Comparison of ENCODE assay signal across 26 cellular contexts in genomic region chr7:154856737-154857136, GRCh38.
"Had no signal": no experiment of that assay in that cellular context is flagged by ENCODE, and none has a peak within 500 bp of the region (broad histone marks: within the 10 kb centered on the region; RNA-seq: fewer than 3 reads in every experiment).

No MANE protein-coding gene starts in this region.

- H3K4me3 Mint-ChIP-seq: naive thymus-derived CD8-positive, alpha-beta T cell; nephron progenitor cell; stimulated activated memory B cell treated with anti-CD40 and anti-IgM and Interleukin-4, amounts not matched to agents 10 μg/mL and 1 μg/mL and 100 μg/mL, for 72 hours; type B pancreatic cell had no signal

- ATAC-seq: foreskin keratinocyte; gastroesophageal sphincter; heart left ventricle; left lung; lower lobe of right lung; naive thymus-derived CD8-positive, alpha-beta T cell; stimulated activated memory B cell treated with anti-CD40 and anti-IgM and Interleukin-4, amounts not matched to agents 10 μg/mL and 1 μg/mL and 100 μg/mL, for 72 hours; stimulated activated naive CD8-positive, alpha-beta T cell treated with anti-CD3 and anti-CD28 coated beads, Interleukin-15, Interleukin-2, amounts not matched to agents 100 U/mL and 50 U/mL, for 24 hours had no signal

- H3K36me3 Mint-ChIP-seq: naive thymus-derived CD8-positive, alpha-beta T cell; stimulated activated memory B cell treated with anti-CD40 and anti-IgM and Interleukin-4, amounts not matched to agents 10 μg/mL and 1 μg/mL and 100 μg/mL, for 72 hours; type B pancreatic cell had no signal

- H3K4me1 ChIP-seq: esophagus muscularis mucosa, foreskin keratinocyte, gastroesophageal sphincter, heart left ventricle, left lung, lower lobe of right lung, prostate gland, right atrium auricular region, spleen, testis, tibial artery had no signal

- H3K9me3 ChIP-seq: gastroesophageal sphincter, lower lobe of right lung, prostate gland, testis, tibial artery had no signal

- DNase-seq: dermis blood vessel endothelial cell; effector memory CD4-positive, alpha-beta T cell; foreskin keratinocyte; heart left ventricle; kidney; left lung; lower lobe of right lung; naive thymus-derived CD8-positive, alpha-beta T cell; nephron progenitor cell; nucleus accumbens; spleen; stimulated activated CD4-positive, alpha-beta T cell treated with anti-CD3 and anti-CD28 coated beads, Interleukin-4, amount 100 ng/mL, for 4 hours; stimulated activated naive CD8-positive, alpha-beta T cell treated with anti-CD3 and anti-CD28 coated beads, Interleukin-15, Interleukin-2, amounts not matched to agents 100 U/mL and 50 U/mL, for 24 hours; substantia nigra; testis had no signal

- H3K79me2 ChIP-seq: hepatocyte had no signal

- H3K27ac ChIP-seq: coronary artery, esophagus muscularis mucosa, foreskin keratinocyte, gastroesophageal sphincter, heart left ventricle, hepatocyte, left lung, lower lobe of right lung, prostate gland, right atrium auricular region, skin epidermis, spleen, testis, tibial artery had no signal

- H3K4me2 ChIP-seq: hepatocyte had no signal

- H2AFZ ChIP-seq: hepatocyte had no signal

- H3K36me3 ChIP-seq: heart left ventricle, left lung, lower lobe of right lung, prostate gland, right atrium auricular region, spleen, tibial artery had no signal

- H3K4me3 ChIP-seq: coronary artery, esophagus muscularis mucosa, gastroesophageal sphincter, heart left ventricle, hepatocyte, left lung, lower lobe of right lung, prostate gland, right atrium auricular region, skin epidermis, spleen, testis, tibial artery had no signal

- H3K27me3 ChIP-seq: esophagus muscularis mucosa, foreskin keratinocyte, hepatocyte, left lung, right atrium auricular region, testis, tibial artery had no signal

- H3K4me1 Mint-ChIP-seq: naive thymus-derived CD8-positive, alpha-beta T cell; nephron progenitor cell; stimulated activated memory B cell treated with anti-CD40 and anti-IgM and Interleukin-4, amounts not matched to agents 10 μg/mL and 1 μg/mL and 100 μg/mL, for 72 hours had no signal

- H3K27me3 Mint-ChIP-seq: type B pancreatic cell had no signal

- H3K9me3 Mint-ChIP-seq: stimulated activated memory B cell treated with anti-CD40 and anti-IgM and Interleukin-4, amounts not matched to agents 10 μg/mL and 1 μg/mL and 100 μg/mL, for 72 hours had no signal

- H3K27ac Mint-ChIP-seq: naive thymus-derived CD8-positive, alpha-beta T cell; nephron progenitor cell; stimulated activated memory B cell treated with anti-CD40 and anti-IgM and Interleukin-4, amounts not matched to agents 10 μg/mL and 1 μg/mL and 100 μg/mL, for 72 hours; type B pancreatic cell had no signal

- FAIRE-seq: endothelial cell of umbilical vein, kidney had no signal
